1 cellular context compared by ENCODE assay signal in genomic region chr17:43533699-43534098, GRCh38.
TF ChIP-seq lines count a peak whose summit lies in the region.

No MANE protein-coding gene starts in this region.

TF ChIP-seq in HepG2, 621 proteins besides CTCF, POLR2A, EP300 and RAD21:
- TF ChIP-seq, protein P1, sequence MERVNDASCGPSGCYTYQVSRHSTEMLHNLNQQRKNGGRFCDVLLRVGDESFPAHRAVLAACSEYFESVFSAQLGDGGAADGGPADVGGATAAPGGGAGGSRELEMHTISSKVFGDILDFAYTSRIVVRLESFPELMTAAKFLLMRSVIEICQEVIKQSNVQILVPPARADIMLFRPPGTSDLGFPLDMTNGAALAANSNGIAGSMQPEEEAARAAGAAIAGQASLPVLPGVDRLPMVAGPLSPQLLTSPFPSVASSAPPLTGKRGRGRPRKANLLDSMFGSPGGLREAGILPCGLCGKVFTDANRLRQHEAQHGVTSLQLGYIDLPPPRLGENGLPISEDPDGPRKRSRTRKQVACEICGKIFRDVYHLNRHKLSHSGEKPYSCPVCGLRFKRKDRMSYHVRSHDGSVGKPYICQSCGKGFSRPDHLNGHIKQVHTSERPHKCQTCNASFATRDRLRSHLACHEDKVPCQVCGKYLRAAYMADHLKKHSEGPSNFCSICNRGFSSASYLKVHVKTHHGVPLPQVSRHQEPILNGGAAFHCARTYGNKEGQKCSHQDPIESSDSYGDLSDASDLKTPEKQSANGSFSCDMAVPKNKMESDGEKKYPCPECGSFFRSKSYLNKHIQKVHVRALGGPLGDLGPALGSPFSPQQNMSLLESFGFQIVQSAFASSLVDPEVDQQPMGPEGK (CRISPR knock-in tag; IDR thresholded peaks at IDR 0.05), result 0 out of 2 replicates have a peak, but pooled peaks have one; percentile 5
- TF ChIP-seq NPAS2 (CRISPR knock-in tag; IDR thresholded peaks at IDR 0.05; ENCODE audit: borderline replicate concordance) (no peak), STAG1 (CRISPR knock-in tag; IDR thresholded peaks at IDR 0.05) (peak; percentile 22), PCBP1 (IDR thresholded peaks at IDR 0.05; ENCODE audit: borderline replicate concordance, low read depth, low read length) (no peak), XRCC5 (optimal IDR thresholded peaks at IDR 0.05; ENCODE audit: low read length) (peak; percentile 12), FOXK1 (CRISPR knock-in tag; IDR thresholded peaks at IDR 0.05; ENCODE audit: borderline replicate concordance, low read depth) (no peak), ZMYM3 (CRISPR knock-in tag; IDR thresholded peaks at IDR 0.05) (peak; percentile 49; the same call in 1 of the 2 replicates), RBFOX2 (IDR thresholded peaks at IDR 0.05; ENCODE audit: low read depth, low read length) (0 out of 2 replicates have a peak, but pooled peaks have one; percentile 34), NONO (IDR thresholded peaks at IDR 0.05) (no peak), NONO (CRISPR knock-in tag; conservative IDR thresholded peaks at IDR 0.05) (0 out of 2 replicates have a peak, but pooled peaks have one; percentile 25), ZBTB33 (CRISPR knock-in tag; IDR thresholded peaks at IDR 0.05) (0 out of 2 replicates have a peak, but pooled peaks have one; percentile 44), ESRRA (CRISPR knock-in tag; IDR thresholded peaks at IDR 0.05; ENCODE audit: low read depth) (no peak), MAX (IDR thresholded peaks at IDR 0.05) (no peak)
- TF ChIP-seq, protein P2, sequence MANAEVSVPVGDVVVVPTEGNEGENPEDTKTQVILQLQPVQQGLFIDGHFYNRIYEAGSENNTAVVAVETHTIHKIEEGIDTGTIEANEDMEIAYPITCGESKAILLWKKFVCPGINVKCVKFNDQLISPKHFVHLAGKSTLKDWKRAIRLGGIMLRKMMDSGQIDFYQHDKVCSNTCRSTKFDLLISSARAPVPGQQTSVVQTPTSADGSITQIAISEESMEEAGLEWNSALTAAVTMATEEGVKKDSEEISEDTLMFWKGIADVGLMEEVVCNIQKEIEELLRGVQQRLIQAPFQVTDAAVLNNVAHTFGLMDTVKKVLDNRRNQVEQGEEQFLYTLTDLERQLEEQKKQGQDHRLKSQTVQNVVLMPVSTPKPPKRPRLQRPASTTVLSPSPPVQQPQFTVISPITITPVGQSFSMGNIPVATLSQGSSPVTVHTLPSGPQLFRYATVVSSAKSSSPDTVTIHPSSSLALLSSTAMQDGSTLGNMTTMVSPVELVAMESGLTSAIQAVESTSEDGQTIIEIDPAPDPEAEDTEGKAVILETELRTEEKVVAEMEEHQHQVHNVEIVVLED (CRISPR knock-in tag; IDR thresholded peaks at IDR 0.05; ENCODE audit: borderline replicate concordance), result no peak
- TF ChIP-seq, protein P3, sequence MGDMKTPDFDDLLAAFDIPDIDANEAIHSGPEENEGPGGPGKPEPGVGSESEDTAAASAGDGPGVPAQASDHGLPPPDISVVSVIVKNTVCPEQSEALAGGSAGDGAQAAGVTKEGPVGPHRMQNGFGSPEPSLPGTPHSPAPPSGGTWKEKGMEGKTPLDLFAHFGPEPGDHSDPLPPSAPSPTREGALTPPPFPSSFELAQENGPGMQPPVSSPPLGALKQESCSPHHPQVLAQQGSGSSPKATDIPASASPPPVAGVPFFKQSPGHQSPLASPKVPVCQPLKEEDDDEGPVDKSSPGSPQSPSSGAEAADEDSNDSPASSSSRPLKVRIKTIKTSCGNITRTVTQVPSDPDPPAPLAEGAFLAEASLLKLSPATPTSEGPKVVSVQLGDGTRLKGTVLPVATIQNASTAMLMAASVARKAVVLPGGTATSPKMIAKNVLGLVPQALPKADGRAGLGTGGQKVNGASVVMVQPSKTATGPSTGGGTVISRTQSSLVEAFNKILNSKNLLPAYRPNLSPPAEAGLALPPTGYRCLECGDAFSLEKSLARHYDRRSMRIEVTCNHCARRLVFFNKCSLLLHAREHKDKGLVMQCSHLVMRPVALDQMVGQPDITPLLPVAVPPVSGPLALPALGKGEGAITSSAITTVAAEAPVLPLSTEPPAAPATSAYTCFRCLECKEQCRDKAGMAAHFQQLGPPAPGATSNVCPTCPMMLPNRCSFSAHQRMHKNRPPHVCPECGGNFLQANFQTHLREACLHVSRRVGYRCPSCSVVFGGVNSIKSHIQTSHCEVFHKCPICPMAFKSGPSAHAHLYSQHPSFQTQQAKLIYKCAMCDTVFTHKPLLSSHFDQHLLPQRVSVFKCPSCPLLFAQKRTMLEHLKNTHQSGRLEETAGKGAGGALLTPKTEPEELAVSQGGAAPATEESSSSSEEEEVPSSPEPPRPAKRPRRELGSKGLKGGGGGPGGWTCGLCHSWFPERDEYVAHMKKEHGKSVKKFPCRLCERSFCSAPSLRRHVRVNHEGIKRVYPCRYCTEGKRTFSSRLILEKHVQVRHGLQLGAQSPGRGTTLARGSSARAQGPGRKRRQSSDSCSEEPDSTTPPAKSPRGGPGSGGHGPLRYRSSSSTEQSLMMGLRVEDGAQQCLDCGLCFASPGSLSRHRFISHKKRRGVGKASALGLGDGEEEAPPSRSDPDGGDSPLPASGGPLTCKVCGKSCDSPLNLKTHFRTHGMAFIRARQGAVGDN (CRISPR knock-in tag; IDR thresholded peaks at IDR 0.05), result peak; percentile 48; the same call in 1 of the 2 replicates
- TF ChIP-seq, protein P4, sequence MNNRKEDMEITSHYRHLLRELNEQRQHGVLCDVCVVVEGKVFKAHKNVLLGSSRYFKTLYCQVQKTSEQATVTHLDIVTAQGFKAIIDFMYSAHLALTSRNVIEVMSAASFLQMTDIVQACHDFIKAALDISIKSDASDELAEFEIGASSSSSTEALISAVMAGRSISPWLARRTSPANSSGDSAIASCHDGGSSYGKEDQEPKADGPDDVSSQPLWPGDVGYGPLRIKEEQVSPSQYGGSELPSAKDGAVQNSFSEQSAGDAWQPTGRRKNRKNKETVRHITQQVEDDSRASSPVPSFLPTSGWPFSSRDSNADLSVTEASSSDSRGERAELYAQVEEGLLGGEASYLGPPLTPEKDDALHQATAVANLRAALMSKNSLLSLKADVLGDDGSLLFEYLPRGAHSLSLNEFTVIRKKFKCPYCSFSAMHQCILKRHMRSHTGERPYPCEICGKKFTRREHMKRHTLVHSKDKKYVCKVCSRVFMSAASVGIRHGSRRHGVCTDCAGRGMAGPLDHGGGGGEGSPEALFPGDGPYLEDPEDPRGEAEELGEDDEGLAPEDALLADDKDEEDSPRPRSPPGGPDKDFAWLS (CRISPR knock-in tag; IDR thresholded peaks at IDR 0.05; ENCODE audit: borderline replicate concordance), result no peak
TF ChIP-seq in HepG2: peak in this region for 8.
